35 cellular contexts compared by ENCODE assay signal in the genomic region with DNA sequence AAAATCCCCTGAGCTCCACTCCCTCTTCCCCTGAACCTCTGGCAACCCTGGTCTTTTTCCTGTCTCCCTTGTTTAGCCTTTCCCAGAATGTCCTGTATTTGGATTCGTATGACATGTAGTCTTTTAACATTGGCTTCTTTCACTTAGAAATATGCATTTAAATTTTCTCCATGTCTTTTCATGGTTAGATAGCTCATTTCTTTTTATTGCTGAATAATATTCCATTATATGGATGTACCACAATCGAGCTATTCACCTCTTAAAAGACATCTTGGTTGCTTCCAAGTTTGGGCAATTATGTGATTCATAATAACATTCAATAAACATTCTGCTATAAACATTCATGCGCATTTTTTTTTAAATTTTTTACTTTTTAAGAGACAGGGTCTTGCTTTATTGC.
"Had no signal": no experiment of that assay in that cellular context is flagged by ENCODE, and none has a peak within 500 bp of the region (broad histone marks: within the 10 kb centered on the region; RNA-seq: fewer than 3 reads in every experiment).

No MANE protein-coding gene starts in this region.

- H3K4me3 ChIP-seq: MG63 had no signal

- DNase-seq: Karpas-422, Kasumi-1, MG63, MM.1S, MV-4-11, NCI-H1048, NCI-H1092, NCI-H1092 treated with DMSO at 0.1 percent for 48 hours, NCI-H1105 treated with DMSO at 0.1 percent for 48 hours, NCI-H1417, NCI-H1417 treated with DMSO at 0.1 percent for 48 hours, NCI-H1436, NCI-H1436 treated with DMSO at 0.1 percent for 48 hours, NCI-H146, NCI-H1694, NCI-H1694 treated with DMSO at 0.1 percent for 48 hours, NCI-H187, NCI-H187 treated with DMSO at 0.1 percent for 48 hours, NCI-H1930, NCI-H2029, NCI-H2029 treated with DMSO at 0.1 percent for 48 hours, NCI-H2081, NCI-H2081 treated with DMSO at 0.1 percent for 48 hours, NCI-H2107, NCI-H2171, NCI-H2171 treated with DMSO at 0.1 percent for 48 hours, NCI-H2227 treated with DMSO at 0.1 percent for 48 hours, NCI-H226, NCI-H345, NCI-H446, NCI-H446 treated with DMSO at 0.1 percent for 48 hours, NCI-H510A, NCI-H510A treated with DMSO at 0.1 percent for 48 hours, NCI-H524, NCI-H524 treated with DMSO at 0.1 percent for 48 hours had no signal

- H3K36me3 ChIP-seq: MG63 had no signal
